In genomic region chr20:17594443-17594842, GRCh38 we compare ENCODE assay signal across 11 cellular contexts. TPM values are rescaled to one million over a fixed set of nuclear protein-coding genes. Genes with fewer than 3 reads are reported as not detected.
A peak's percentile ranks its signal among the peaks of the same experiment; 100 is the strongest.
DNase-seq lines count a peak whose midpoint lies in the region; ATAC-seq, FAIRE-seq and TF ChIP-seq lines count a peak whose summit lies in the region.
"Had no signal": no experiment of that assay in that cellular context is flagged by ENCODE, and none has a peak within 500 bp of the region (broad histone marks: within the 10 kb centered on the region; RNA-seq: fewer than 3 reads in every experiment).

No MANE protein-coding gene starts in this region.

- H3K9me3 ChIP-seq in astrocyte (ENCODE audit: insufficient read depth, low read depth, low read length) (no peaks in the 10 kb centered on the region), psoas muscle (no peaks in the 10 kb centered on the region)
- H3K9me3 ChIP-seq: adrenal gland had no signal

- H2AFZ ChIP-seq in astrocyte (ENCODE audit: low read depth, low read length): no peak overlapping the region

- intact Hi-C loops in psoas muscle (cut with DNase I): no loop called here

- no peaks in the 10 kb centered on the region for H3K27me3 ChIP-seq in astrocyte (ENCODE audit: insufficient read depth, low read length)
- no peaks in the 10 kb centered on the region for H3K27me3 ChIP-seq in psoas muscle (ENCODE audit: insufficient read depth in 3 of 3, low read length in 2 of 3)
- H3K27me3 ChIP-seq: adrenal gland had no signal

- peaks cover 17% of the 10 kb centered on the region for H3K4me1 ChIP-seq in astrocyte (ENCODE audit: insufficient read depth, low read length)
- H3K4me1 ChIP-seq in psoas muscle: peaks cover 35% of the 10 kb centered on the region

- FAIRE-seq in astrocyte (lab: Jason Lieb, UNC): no peak

- H3K27me3 Mint-ChIP-seq in astrocyte (ENCODE audit: low read depth, unreplicated experiment) (no peaks in the 10 kb centered on the region), glutamatergic neuron (ENCODE audit: unreplicated experiment) (peaks cover 8% of the 10 kb centered on the region), osteocyte (ENCODE audit: unreplicated experiment) (no peaks in the 10 kb centered on the region)

- H3K79me2 ChIP-seq in astrocyte (ENCODE audit: insufficient read depth, low read length): peaks cover 100% of the 10 kb centered on the region

- peaks cover 100% of the 10 kb centered on the region for H4K20me1 ChIP-seq in astrocyte (ENCODE audit: insufficient read depth, low read length)

- H3K9me3 Mint-ChIP-seq in astrocyte (ENCODE audit: unreplicated experiment): peaks cover 3% of the 10 kb centered on the region
- peaks cover 3% of the 10 kb centered on the region for H3K9me3 Mint-ChIP-seq in glutamatergic neuron (ENCODE audit: unreplicated experiment)
- no peaks in the 10 kb centered on the region for H3K9me3 Mint-ChIP-seq in osteocyte (ENCODE audit: unreplicated experiment)

- TF ChIP-seq CTCF in astrocyte (IDR thresholded peaks at IDR 0.05; ENCODE audit: insufficient read depth, low read depth, low read length): no peak
- no peak for TF ChIP-seq CTCF in glutamatergic neuron (IDR thresholded peaks at IDR 0.05; ENCODE audit: partially characterized antibody, unreplicated experiment)
- TF ChIP-seq CTCF in osteocyte (IDR thresholded peaks at IDR 0.05): no peak
- no peak for TF ChIP-seq CTCF in psoas muscle (IDR thresholded peaks at IDR 0.05)

- no peak overlapping the region for H3K4me3 Mint-ChIP-seq in astrocyte (ENCODE audit: unreplicated experiment)
- peak overlapping the region; percentile 71 for H3K4me3 Mint-ChIP-seq in glutamatergic neuron (ENCODE audit: unreplicated experiment)
- no peak overlapping the region for H3K4me3 Mint-ChIP-seq in osteocyte (ENCODE audit: unreplicated experiment)

- H3K9ac ChIP-seq in astrocyte (ENCODE audit: low read length): no peak overlapping the region

- DNase-seq in ELF-1 (ENCODE audit: low read depth, low spot score) (peak; percentile 63), astrocyte (ENCODE audit: low read depth) (peak; percentile 72), glutamatergic neuron (no peak), osteocyte (ENCODE audit: extremely low spot score, unreplicated experiment) (no peak), psoas muscle (no peak), AML-193 (lab: John Stamatoyannopoulos, UW) (no peak)
- no peak for DNase-seq in activated CD8-positive, alpha-beta memory T cell treated with anti-CD3 and anti-CD28 coated beads, Interleukin-2, amount 50 U/mL, for 48 hours
- DNase-seq: activated CD4-positive, alpha-beta T cell treated with anti-CD3 and anti-CD28 coated beads, Interleukin-2, amount 50 U/mL, for 48 hours; posterior cingulate gyrus had no signal

- H3K4me2 ChIP-seq in astrocyte (ENCODE audit: low read length): peak overlapping the region; percentile 17

- peaks cover 17% of the 10 kb centered on the region for H3K36me3 ChIP-seq in astrocyte (ENCODE audit: insufficient read depth, low read length)
- H3K36me3 ChIP-seq in psoas muscle (ENCODE audit: insufficient read depth in 1 of 2, low read depth in 1 of 2): no peaks in the 10 kb centered on the region
- H3K36me3 ChIP-seq: adrenal gland had no signal

- H3K27ac ChIP-seq in astrocyte (ENCODE audit: low read depth, low read length) (no peak overlapping the region), psoas muscle (no peak overlapping the region)

- H3K4me1 Mint-ChIP-seq in astrocyte (ENCODE audit: low read depth, unreplicated experiment) (peaks cover 49% of the 10 kb centered on the region), glutamatergic neuron (ENCODE audit: low read depth, unreplicated experiment) (peaks cover 62% of the 10 kb centered on the region), osteocyte (ENCODE audit: unreplicated experiment) (peaks cover 88% of the 10 kb centered on the region)

- H3K27ac Mint-ChIP-seq in astrocyte (ENCODE audit: unreplicated experiment): no peak overlapping the region
- peak overlapping the region; percentile 99 for H3K27ac Mint-ChIP-seq in glutamatergic neuron (ENCODE audit: unreplicated experiment)
- peak overlapping the region; percentile 5 for H3K27ac Mint-ChIP-seq in osteocyte (ENCODE audit: unreplicated experiment)

- H3K4me3 ChIP-seq in astrocyte (ENCODE audit: insufficient read depth, low read depth, low read length) (no peak overlapping the region), psoas muscle (no peak overlapping the region)
- H3K4me3 ChIP-seq: adrenal gland had no signal

- ATAC-seq in psoas muscle (no peak), HG02678 (IDR thresholded peaks at IDR 0.05; ENCODE audit: unreplicated experiment) (no peak)

- H3K36me3 Mint-ChIP-seq in astrocyte (ENCODE audit: low read depth, unreplicated experiment): peaks cover 3% of the 10 kb centered on the region
- H3K36me3 Mint-ChIP-seq in glutamatergic neuron (ENCODE audit: unreplicated experiment): peaks cover 8% of the 10 kb centered on the region
- peaks cover 25% of the 10 kb centered on the region for H3K36me3 Mint-ChIP-seq in osteocyte (ENCODE audit: unreplicated experiment)

RNA-seq across cellular contexts. Expression of gene DSTN, which starts 24.6 kb away (rescaled TPM):
- total RNA-seq in astrocyte: 542 and 552 TPM in 2 replicates
- total RNA-seq in glutamatergic neuron (ENCODE audit: unreplicated experiment): 233 TPM
- 676 and 684 TPM in 2 replicates for total RNA-seq in osteocyte
- total RNA-seq in psoas muscle: 10 to 100 TPM; 45.6 to 82.3 (median 66.2) TPM
- polyA plus RNA-seq in psoas muscle: 100 to 1,000 TPM in 2 of 3 donors, 10 to 100 TPM in 1; 88.1 to 202 (median 115) TPM

Comparison
In these comparisons a context has a peak if more than half of its experiments do, and no peak if none do; other contexts are left out.
1. DNase-seq: peak in ELF-1 (single experiment) and astrocyte (single experiment); none in glutamatergic neuron (single experiment), osteocyte (single experiment), activated CD8-positive, alpha-beta memory T cell treated with anti-CD3 and anti-CD28 coated beads, Interleukin-2, amount 50 U/mL, for 48 hours (single experiment), psoas muscle (0 of 2) and AML-193 (0 of 2).